In genomic region chr16:75341934-75342811, GRCh38 we compare ENCODE assay signal across 11 cellular contexts.
DNase-seq lines count a peak whose midpoint lies in the region; ATAC-seq, FAIRE-seq and TF ChIP-seq lines count a peak whose summit lies in the region.
"Had no signal": no experiment of that assay in that cellular context is flagged by ENCODE, and none has a peak within 500 bp of the region (broad histone marks: within the 10 kb centered on the region; RNA-seq: fewer than 3 reads in every experiment).

No MANE protein-coding gene starts in this region.

- TF ChIP-seq CTCF in endothelial cell of umbilical vein (IDR thresholded peaks at IDR 0.05; ENCODE audit: extremely low read depth in 1 of 2, insufficient read depth in 1 of 2, low read depth in 1 of 2, low read length in 2 of 2) (no peak), mesothelial cell of epicardium (IDR thresholded peaks at IDR 0.05; ENCODE audit: unreplicated experiment) (no peak)

- H3K36me3 ChIP-seq in endothelial cell of umbilical vein (ENCODE audit: control insufficient read depth in 2 of 2, extremely low read depth in 1 of 2, insufficient read depth in 2 of 2, low read length in 2 of 2), result no peaks in the 10 kb centered on the region

- H3K9me3 Mint-ChIP-seq in mesothelial cell of epicardium, result no peaks in the 10 kb centered on the region
- no peaks in the 10 kb centered on the region for H3K9me3 Mint-ChIP-seq in immature natural killer cell

- no peaks in the 10 kb centered on the region for H3K79me2 ChIP-seq in endothelial cell of umbilical vein (ENCODE audit: control insufficient read depth, insufficient read depth, low read length)

- peak overlapping the region; percentile 86 for H3K4me2 ChIP-seq in endothelial cell of umbilical vein (ENCODE audit: insufficient read depth, low read length)

- peak; percentile 93 for FAIRE-seq in endothelial cell of umbilical vein (lab: Jason Lieb, UNC)

- ATAC-seq in GM19023 (IDR thresholded peaks at IDR 0.05; ENCODE audit: unreplicated experiment) (no peak), HG03280 (IDR thresholded peaks at IDR 0.05; ENCODE audit: unreplicated experiment) (no peak)

- H3K4me3 Mint-ChIP-seq in mesothelial cell of epicardium (no peak overlapping the region), immature natural killer cell (no peak overlapping the region)
- H3K4me3 Mint-ChIP-seq: B cell had no signal

- H3K9ac ChIP-seq in endothelial cell of umbilical vein (replicated peaks; ENCODE audit: extremely low read depth, insufficient read depth, low read length), result peak overlapping the region; percentile 93

- H3K27ac ChIP-seq in endothelial cell of umbilical vein (ENCODE audit: insufficient read depth, low read depth, low read length), result peak overlapping the region; percentile 100

- H3K36me3 Mint-ChIP-seq in mesothelial cell of epicardium (peaks cover 5% of the 10 kb centered on the region), immature natural killer cell (peaks cover 40 to 62% (median 53%) of the 10 kb centered on the region in 3 donors)

- POLR2A ChIA-PET in endothelial cell of umbilical vein (lab: Charles Lee), result interaction anchor here (0.6 to 3.8 kb wide), 7 partner anchors 19 to 96 kb away, joined by 3 to 22 read pairs (median 3); no protein-coding TSS in a partner anchor

- no peak overlapping the region for H2AFZ ChIP-seq in endothelial cell of umbilical vein (ENCODE audit: low read depth, low read length)

- peak; percentile 55 for TF ChIP-seq POLR2A in endothelial cell of umbilical vein (IDR thresholded peaks at IDR 0.05; ENCODE audit: low read depth, low read length)

- no peaks in the 10 kb centered on the region for H3K9me1 ChIP-seq in endothelial cell of umbilical vein (replicated peaks; ENCODE audit: control insufficient read depth, extremely low read depth, insufficient read depth, low read length)

- peaks cover 58% of the 10 kb centered on the region for H3K4me1 ChIP-seq in endothelial cell of umbilical vein (ENCODE audit: control insufficient read depth, extremely low read depth, insufficient read depth, low read length)

- intact Hi-C loops in endothelial cell of umbilical vein (cut with micrococcal nuclease), result loop anchor here (1.0 kb wide), 6 partner anchors 9 to 97 kb away; no protein-coding TSS in a partner anchor

- H3K27me3 Mint-ChIP-seq in mesothelial cell of epicardium (ENCODE audit: low read depth) (no peaks in the 10 kb centered on the region), immature natural killer cell (ENCODE audit: low read depth in 3 of 3) (peaks cover 0 to 4% (median 0%) of the 10 kb centered on the region in 3 donors)

- H3K4me3 ChIP-seq in endothelial cell of umbilical vein (replicated peaks in 1 of 3; ENCODE audit: insufficient read depth in 1 of 3, low read depth in 1 of 3, low read length in 3 of 3), result peak overlapping the region in 1 of 3 experiments; percentile 28

- H3K27me3 ChIP-seq in endothelial cell of umbilical vein (ENCODE audit: control insufficient read depth in 2 of 2, insufficient read depth in 2 of 2, low read length in 2 of 2), result no peaks in the 10 kb centered on the region

- no peaks in the 10 kb centered on the region for H3K9me3 ChIP-seq in endothelial cell of umbilical vein (replicated peaks; ENCODE audit: control insufficient read depth, insufficient read depth, low read length)

- CTCF ChIA-PET in endothelial cell of umbilical vein (lab: Charles Lee), result interaction anchor here (0.7 to 4.7 kb wide), 11 partner anchors 9 to 108 kb away, joined by 3 to 48 read pairs (median 6); partner anchors contain the start of gene BCAR1

- DNase-seq in A172 (ENCODE audit: low spot score), result peak; percentile 85
- peak; percentile 91 for DNase-seq in LHCN-M2 (ENCODE audit: low read depth)
- peak; percentile 99 for DNase-seq in endothelial cell of umbilical vein (ENCODE audit: low read depth, low spot score)
- DNase-seq in mesothelial cell of epicardium (ENCODE audit: low spot score in 2 of 2, unreplicated experiment in 2 of 2), result no peak
- DNase-seq in DMS53 (lab: John Stamatoyannopoulos, UW), result no peak
- no peak for DNase-seq in immature natural killer cell
- DNase-seq: NCI-H82; stimulated activated CD4-positive, alpha-beta T cell treated with anti-CD3 and anti-CD28 coated beads, Interleukin-12 subunit alpha, Interleukin-12 subunit beta, amount 100 ng/mL, for 4 hours had no signal

- dilution Hi-C loops in endothelial cell of umbilical vein (cut with MboI; ENCODE audit: extremely low pct_ligation_motif_present, low sequenced_read_pairs), result no loop called here

- H4K20me1 ChIP-seq in endothelial cell of umbilical vein (replicated peaks; ENCODE audit: control insufficient read depth, extremely low read depth, insufficient read depth, low read length), result no peaks in the 10 kb centered on the region

- peak overlapping the region; percentile 88 for H3K27ac Mint-ChIP-seq in mesothelial cell of epicardium
- H3K27ac Mint-ChIP-seq in immature natural killer cell, result no peak overlapping the region
- H3K27ac Mint-ChIP-seq: B cell had no signal

- peaks cover 66% of the 10 kb centered on the region for H3K4me1 Mint-ChIP-seq in mesothelial cell of epicardium
- no peaks in the 10 kb centered on the region for H3K4me1 Mint-ChIP-seq in immature natural killer cell
- H3K4me1 Mint-ChIP-seq: B cell had no signal

- TSS peak; percentile 24 for BruUV-seq in endothelial cell of umbilical vein (replicated peaks; lab: Mats Ljungman, UMichigan)

TF ChIP-seq in endothelial cell of umbilical vein, 7 proteins besides CTCF, POLR2A, EP300 and RAD21:
- TF ChIP-seq JUN (IDR thresholded peaks at IDR 0.05; ENCODE audit: borderline replicate concordance, insufficient read depth, insufficient read length, low read depth) (peak; percentile 88), POLR2AphosphoS5 (IDR thresholded peaks at IDR 0.05; ENCODE audit: insufficient read depth, low read depth, low read length) (peak; percentile 94), FOS (IDR thresholded peaks at IDR 0.05; ENCODE audit: borderline replicate concordance, insufficient read depth, low read length) (peak; percentile 98), MAX (IDR thresholded peaks at IDR 0.05; ENCODE audit: insufficient read depth, insufficient read length) (peak; percentile 77), EZH2 (IDR thresholded peaks at IDR 0.05; ENCODE audit: borderline replicate concordance, low read depth, low read length, severe bottlenecking) (no peak), GATA2 (IDR thresholded peaks at IDR 0.05; ENCODE audit: insufficient read depth, insufficient read length, low read depth, low read length) (peak; percentile 87), MYC (IDR thresholded peaks at IDR 0.05; ENCODE audit: low read depth, low read length) (peak; percentile 58)

Comparison
In these comparisons a context has a peak if more than half of its experiments do, and no peak if none do; other contexts are left out.
1. DNase-seq: peak in A172 (single experiment), LHCN-M2 (single experiment) and endothelial cell of umbilical vein (single experiment); none in mesothelial cell of epicardium (0 of 2), DMS53 (single experiment) and immature natural killer cell (0 of 3).